ENCODE assay signal across 7 cellular contexts in genomic region chr9:4662108-4662988, GRCh38.
DNase-seq lines count a peak whose midpoint lies in the region; ATAC-seq and TF ChIP-seq lines count a peak whose summit lies in the region.

Gene PLPP6, plus strand, starts transcription at chr9:4662294. Its CDS starts 82 bp downstream, at chr9:4662376.

- in situ Hi-C loops in astrocyte of the spinal cord (cut with HindIII; ENCODE audit: low sequenced_read_pairs): no loop called here

- TF ChIP-seq POLR2A in GM18505 (IDR thresholded peaks at IDR 0.05; ENCODE audit: borderline replicate concordance, extremely low read depth, insufficient read depth, insufficient read length): peak; percentile 88

- peak within 1 kb of the TSS; percentile 61 for H3K4me3 ChIP-seq in astrocyte of the spinal cord (ENCODE audit: low read depth, low read length)
- peak within 1 kb of the TSS; percentile 60 for H3K4me3 ChIP-seq in retinal pigment epithelial cell (ENCODE audit: low read length)

- TF ChIP-seq CTCF in astrocyte of the spinal cord (IDR thresholded peaks at IDR 0.05; ENCODE audit: low read depth, low read length) (peak; percentile 65), retinal pigment epithelial cell (conservative IDR thresholded peaks at IDR 0.05; ENCODE audit: low read depth, low read length) (peak; percentile 53)

- peak; percentile 68 for DNase-seq in NCI-H1694 (lab: John Stamatoyannopoulos, UW)
- DNase-seq in T-helper 22 cell (ENCODE audit: low read depth): peak; percentile 73
- DNase-seq in astrocyte of the spinal cord (ENCODE audit: low read depth, low spot score): peak; percentile 82
- peak; percentile 77 to 79 for DNase-seq in hippocampal formation (lab: John Stamatoyannopoulos, UW)
- no peak for DNase-seq in retinal pigment epithelial cell (ENCODE audit: low read depth)

- peak; percentile 85 for ATAC-seq in GM18505 (IDR thresholded peaks at IDR 0.05; ENCODE audit: unreplicated experiment)
- peak; percentile 86 for ATAC-seq in HG02870 (IDR thresholded peaks at IDR 0.05; ENCODE audit: unreplicated experiment)
